In genomic region chr6:44225579-44226325, GRCh38 we compare ENCODE assay signal across 1 cellular context.
TF ChIP-seq lines count a peak whose summit lies in the region.

No MANE protein-coding gene starts in this region.

TF ChIP-seq in K562, 482 proteins besides CTCF, POLR2A, EP300 and RAD21 (continued from another document and continues in another):
- peak; percentile 42; the same call in 1 of the 2 replicates for TF ChIP-seq CLOCK (CRISPR knock-in tag; IDR thresholded peaks at IDR 0.05; ENCODE audit: borderline replicate concordance)
- TF ChIP-seq ATF6 (CRISPR knock-in tag; IDR thresholded peaks at IDR 0.05): no peak
- peak; percentile 47; the same call in 1 of the 2 replicates for TF ChIP-seq MXI1 (IDR thresholded peaks at IDR 0.05; ENCODE audit: low read depth, low read length)
- TF ChIP-seq SMARCA5 (IDR thresholded peaks at IDR 0.05): peak; percentile 70; the same call in 1 of the 2 replicates
- no peak for TF ChIP-seq RREB1 (CRISPR knock-in tag; IDR thresholded peaks at IDR 0.05)
- 0 out of 2 replicates have a peak, but pooled peaks have one; percentile 73 for TF ChIP-seq MTA1 (IDR thresholded peaks at IDR 0.05; ENCODE audit: borderline replicate concordance)
- no peak for TF ChIP-seq ESRRA (IDR thresholded peaks at IDR 0.05; ENCODE audit: borderline replicate concordance, low read depth)
- TF ChIP-seq ZBED1 (IDR thresholded peaks at IDR 0.05): peak; percentile 81; the same call in 1 of the 2 replicates
- TF ChIP-seq E4F1 (CRISPR knock-in tag; IDR thresholded peaks at IDR 0.05; ENCODE audit: borderline replicate concordance): no peak
- no peak for TF ChIP-seq ZNF436 (CRISPR knock-in tag; IDR thresholded peaks at IDR 0.05)
- no peak; the same call in 1 of the 2 replicates for TF ChIP-seq HSF4 (CRISPR knock-in tag; IDR thresholded peaks at IDR 0.05; ENCODE audit: borderline replicate concordance)
- TF ChIP-seq ARID3B (CRISPR knock-in tag; IDR thresholded peaks at IDR 0.05; ENCODE audit: borderline replicate concordance): no peak
- 0 out of 2 replicates have a peak, but pooled peaks have one; percentile 17 for TF ChIP-seq NFE2 (IDR thresholded peaks at IDR 0.05; ENCODE audit: low read depth)
- peak; percentile 89 to 91 for TF ChIP-seq KDM1A (IDR thresholded peaks at IDR 0.05)
- peak; percentile 71; the same call in 1 of the 2 replicates for TF ChIP-seq SMARCC2 (IDR thresholded peaks at IDR 0.05; ENCODE audit: low read depth)
- TF ChIP-seq ZNF445 (CRISPR knock-in tag; IDR thresholded peaks at IDR 0.05; ENCODE audit: low read depth): no peak; the same call in 1 of the 2 replicates
- 0 out of 2 replicates have a peak, but pooled peaks have one; percentile 53 for TF ChIP-seq ZNF668 (CRISPR knock-in tag; IDR thresholded peaks at IDR 0.05)
- TF ChIP-seq MAX (CRISPR knock-in tag; IDR thresholded peaks at IDR 0.05): peak; percentile 48; the same call in 1 of the 2 replicates
- TF ChIP-seq RNF2 (IDR thresholded peaks at IDR 0.05): peak; percentile 94
- no peak for TF ChIP-seq JUN (IDR thresholded peaks at IDR 0.05; ENCODE audit: borderline replicate concordance, low read depth, low read length)
- no peak for TF ChIP-seq JUN (CRISPR knock-in tag; IDR thresholded peaks at IDR 0.05; ENCODE audit: borderline replicate concordance)
- TF ChIP-seq ZNF518B (CRISPR knock-in tag; IDR thresholded peaks at IDR 0.05): no peak
- TF ChIP-seq SNAPC5 (CRISPR knock-in tag; IDR thresholded peaks at IDR 0.05): no peak
- TF ChIP-seq CUX1 (CRISPR knock-in tag; IDR thresholded peaks at IDR 0.05): 0 out of 2 replicates have a peak, but pooled peaks have one; percentile 58
- no peak for TF ChIP-seq CGGBP1 (CRISPR knock-in tag; IDR thresholded peaks at IDR 0.05)
- no peak for TF ChIP-seq WHSC1 (IDR thresholded peaks at IDR 0.05; ENCODE audit: low read length)
- peak; percentile 91 for TF ChIP-seq SMARCE1 (IDR thresholded peaks at IDR 0.05)
- no peak for TF ChIP-seq PTRF (tag; IDR thresholded peaks at IDR 0.05)
- TF ChIP-seq POLR2AphosphoS5 (IDR thresholded peaks at IDR 0.05; ENCODE audit: control insufficient read depth, insufficient read depth, low read depth, low read length): peak; percentile 98
